In the genomic region with DNA sequence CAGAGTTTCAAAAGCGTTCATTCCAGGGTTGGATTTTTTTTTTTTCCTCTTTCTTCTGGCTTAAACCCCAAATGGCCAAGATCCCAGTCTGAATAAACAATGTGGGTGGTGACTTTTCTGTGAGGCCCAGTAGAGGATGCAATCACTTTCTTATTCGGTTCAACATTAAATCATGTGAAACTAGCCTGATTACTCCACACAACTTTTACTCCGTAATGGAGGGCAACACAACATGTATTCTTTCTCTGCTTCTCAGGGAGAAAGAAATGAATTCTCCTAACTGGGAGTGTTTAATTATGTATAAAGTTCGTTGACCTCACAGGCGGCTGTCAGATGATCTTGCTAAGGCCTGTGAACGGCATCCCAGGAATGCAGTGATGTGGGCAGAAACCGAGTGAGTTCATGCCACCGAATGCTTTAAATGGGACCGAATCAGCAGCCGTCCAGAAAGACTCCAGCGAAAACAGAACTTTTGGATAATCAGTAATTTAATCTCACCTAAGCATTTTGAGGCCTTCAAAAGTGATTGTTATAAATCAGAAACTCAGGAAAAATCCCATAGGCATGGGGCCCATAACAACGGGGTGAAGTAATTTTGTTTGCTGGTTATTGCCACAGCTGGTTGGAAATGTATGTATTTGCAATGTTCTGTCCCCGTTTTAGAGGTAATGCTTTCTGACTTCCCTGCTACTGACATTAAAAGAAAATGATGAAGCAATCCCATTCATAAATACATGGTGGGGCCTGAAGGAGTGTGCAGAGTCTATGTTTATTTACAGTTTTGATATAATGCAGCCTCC, we compare ENCODE assay signal across 8 cellular contexts.
DNase-seq lines count a peak whose midpoint lies in the region; ATAC-seq and TF ChIP-seq lines count a peak whose summit lies in the region.

No MANE protein-coding gene starts in this region.

- H3K4me1 ChIP-seq in HUES48 (ENCODE audit: control insufficient read depth, insufficient read depth, low read length) (peaks cover 23% of the 10 kb centered on the region), duodenal mucosa (ENCODE audit: control insufficient read depth in 1 of 2, insufficient read depth in 2 of 2, low read length in 2 of 2) (peaks cover 8 to 22% of the 10 kb centered on the region in 2 donors), lung (ENCODE audit: control insufficient read depth in 2 of 2, insufficient read depth in 2 of 2, low read length in 2 of 2) (peaks cover 6 to 7% of the 10 kb centered on the region in 2 donors), upper lobe of left lung (peaks cover 8 to 21% (median 13%) of the 10 kb centered on the region in 4 donors)

- peak overlapping the region; percentile 76 for H3K27ac ChIP-seq in HUES48 (ENCODE audit: low read depth, low read length)
- H3K27ac ChIP-seq in duodenal mucosa (ENCODE audit: low read depth, low read length), result peak overlapping the region; percentile 40
- H3K27ac ChIP-seq in lung (ENCODE audit: low read depth in 1 of 2, low read length in 1 of 2), result peak overlapping the region; percentile 22 to 74
- H3K27ac ChIP-seq in upper lobe of left lung, result peak overlapping the region; percentile 73 to 82 (median 79)

- H3K4me1 Mint-ChIP-seq in natural killer cell, result peaks cover 29 to 33% of the 10 kb centered on the region in 2 donors

- peaks cover 0 to 2% of the 10 kb centered on the region in 2 donors for H3K9me3 Mint-ChIP-seq in natural killer cell

- H3K4me3 ChIP-seq in HUES48 (ENCODE audit: low read depth, low read length) (0 out of 2 replicates have a peak overlapping the region, but pooled peaks have one; percentile 8), duodenal mucosa (ENCODE audit: low read depth in 1 of 2, low read length in 2 of 2) (no peak overlapping the region), lung (no peak overlapping the region), upper lobe of left lung (peak overlapping the region in 1 of 4 donors; percentile 2)

- no peak overlapping the region; the same call in 1 of the 2 replicates for H3K9ac ChIP-seq in HUES48 (ENCODE audit: low read depth, low read length)
- H3K9ac ChIP-seq in duodenal mucosa (ENCODE audit: low read depth in 1 of 2, low read length in 2 of 2), result no peak overlapping the region

- no peak for TF ChIP-seq POLR2A in upper lobe of left lung (IDR thresholded peaks at IDR 0.05)

- intact Hi-C loops in natural killer cell (cut with micrococcal nuclease), result loop anchor here (10.0 kb wide), 1 partner anchor 53 kb away; no protein-coding TSS in a partner anchor

- no peaks in the 10 kb centered on the region for H3K36me3 Mint-ChIP-seq in natural killer cell

- no peak for TF ChIP-seq CTCF in lung (IDR thresholded peaks at IDR 0.05; ENCODE audit: control extremely low read depth, extremely low read depth)
- no peak for TF ChIP-seq CTCF in upper lobe of left lung (IDR thresholded peaks at IDR 0.05)
- TF ChIP-seq CTCF in natural killer cell (IDR thresholded peaks at IDR 0.05), result no peak

- 41 to 57% methylated on average over 13 of the region's 13 CpGs for WGBS in lung, 2 donors
- 40 to 43% methylated on average over 13 of the region's 13 CpGs for WGBS in upper lobe of left lung, 2 donors

- H3K27me3 ChIP-seq in HUES48 (ENCODE audit: control insufficient read depth, insufficient read depth, low read length) (no peaks in the 10 kb centered on the region), duodenal mucosa (ENCODE audit: control insufficient read depth in 1 of 2, insufficient read depth in 2 of 2, low read length in 2 of 2) (no peaks in the 10 kb centered on the region), lung (ENCODE audit: control insufficient read depth, insufficient read depth) (no peaks in the 10 kb centered on the region), upper lobe of left lung (no peaks in the 10 kb centered on the region)

- H3K9me3 ChIP-seq in HUES48 (ENCODE audit: control insufficient read depth, insufficient read depth, low read length) (no peaks in the 10 kb centered on the region), duodenal mucosa (ENCODE audit: control insufficient read depth in 1 of 2, low read length in 2 of 2) (no peaks in the 10 kb centered on the region), lung (ENCODE audit: control insufficient read depth in 2 of 2, insufficient read depth in 1 of 2, low read length in 1 of 2) (no peaks in the 10 kb centered on the region), upper lobe of left lung (no peaks in the 10 kb centered on the region)

- no peak for TF ChIP-seq EP300 in upper lobe of left lung (IDR thresholded peaks at IDR 0.05)

- H3K27ac Mint-ChIP-seq in natural killer cell, result no peak overlapping the region

- ATAC-seq in lung (ENCODE audit: insufficient read depth, low FRiP score) (peak; percentile 67), upper lobe of left lung (ENCODE audit: low FRiP score in 2 of 2) (peak; percentile 76 to 81), natural killer cell (no peak), GM19328 (IDR thresholded peaks at IDR 0.05; ENCODE audit: unreplicated experiment) (no peak)

- H3K36me3 ChIP-seq in HUES48 (ENCODE audit: control insufficient read depth, insufficient read depth, low read length) (no peaks in the 10 kb centered on the region), duodenal mucosa (ENCODE audit: control insufficient read depth in 1 of 2, insufficient read depth in 2 of 2, low read length in 2 of 2) (peaks cover 0 to 3% of the 10 kb centered on the region in 2 donors), lung (ENCODE audit: control insufficient read depth in 2 of 2, insufficient read depth in 2 of 2, low read length in 2 of 2) (no peaks in the 10 kb centered on the region), upper lobe of left lung (no peaks in the 10 kb centered on the region)

- DNase-seq in 8988T, result peak; percentile 15
- peak; percentile 57 for DNase-seq in lung (ENCODE audit: low spot score)
- peak in 1 of 2 donors; percentile 45 for DNase-seq in upper lobe of left lung
- DNase-seq in natural killer cell, result no peak
- DNase-seq in OCI-M1 (lab: John Stamatoyannopoulos, UW), result no peak

- H3K4me3 Mint-ChIP-seq in natural killer cell, result no peak overlapping the region

- no peaks in the 10 kb centered on the region for H3K27me3 Mint-ChIP-seq in natural killer cell (ENCODE audit: low read depth in 2 of 2)

Comparison
In these comparisons a context has a peak if more than half of its experiments do, and no peak if none do; other contexts are left out.
1. DNase-seq: peak in 8988T (single experiment) and lung (single experiment); none in natural killer cell (single experiment) and OCI-M1 (single experiment).
2. ATAC-seq: peak in lung (single experiment) and upper lobe of left lung (2 of 2); none in natural killer cell (0 of 3) and GM19328 (single experiment).
3. Peak in every context shown above with its lines, with median percentiles within 50 percentile points of each other: H3K27ac ChIP-seq.